18 cellular contexts compared by ENCODE assay signal in the genomic region with DNA sequence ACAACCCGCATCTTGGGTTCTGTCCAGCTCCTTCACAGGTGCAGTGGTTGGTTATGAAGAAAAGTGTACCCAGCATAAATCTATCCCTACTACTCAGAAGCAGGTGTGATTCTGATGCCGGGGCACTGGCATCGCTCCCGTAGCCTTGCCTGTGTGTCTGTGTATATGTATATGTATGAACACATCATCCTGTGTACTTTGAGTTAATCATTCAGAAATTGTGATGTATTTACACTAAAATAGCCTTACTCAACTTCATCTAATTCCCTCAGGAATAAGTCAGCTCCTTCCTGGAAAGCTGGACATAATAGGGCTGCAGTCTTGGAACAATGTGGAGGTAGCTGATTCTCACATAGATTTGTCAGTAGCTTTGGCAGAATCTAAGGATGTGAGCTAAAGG. TPM values are rescaled to one million over a fixed set of nuclear protein-coding genes. Genes with fewer than 3 reads are reported as not detected.
A peak's percentile ranks its signal among the peaks of the same experiment; 100 is the strongest.
DNase-seq lines count a peak whose midpoint lies in the region; ATAC-seq and TF ChIP-seq lines count a peak whose summit lies in the region.
"Had no signal": no experiment of that assay in that cellular context is flagged by ENCODE, and none has a peak within 500 bp of the region (broad histone marks: within the 10 kb centered on the region; RNA-seq: fewer than 3 reads in every experiment).

No MANE protein-coding gene starts in this region.

- H3F3A ChIP-seq in MM.1S (ENCODE audit: insufficient read depth, low read length): no peaks in the 10 kb centered on the region

- no peak overlapping the region for H3K18ac ChIP-seq in mesenchymal stem cell (ENCODE audit: low read depth in 1 of 2, low read length in 2 of 2)

- peak overlapping the region; percentile 61 for H3K27ac Mint-ChIP-seq in activated CD8-positive, alpha-beta memory T cell treated with anti-CD3 and anti-CD28 coated beads, Interleukin-2, amount 10 ng/mL, durations not matched to agents 7 days and 5 days
- no peak overlapping the region for H3K27ac Mint-ChIP-seq in Calu3 (ENCODE audit: unreplicated experiment)
- peak overlapping the region; percentile 63 for H3K27ac Mint-ChIP-seq in activated T-helper 2 cell treated with anti-CD3 and anti-CD28 coated beads, Interferon-gamma antibody, Interleukin-2, Interleukin-4, amounts not matched to agents 10 μg/mL and 5 μg/mL and 100 μg/mL, durations not matched to agents 14 hours and 24 hours and 36 hours

- H3K14ac ChIP-seq in mesenchymal stem cell (ENCODE audit: low read length in 2 of 2): no peak overlapping the region

- no peak overlapping the region for H2BK15ac ChIP-seq in mesenchymal stem cell (ENCODE audit: low read depth, poor library complexity, severe bottlenecking)

- H3K23ac ChIP-seq in mesenchymal stem cell (ENCODE audit: low read length in 2 of 2): no peak overlapping the region

- H3K27ac ChIP-seq in mesenchymal stem cell (ENCODE audit: low read length, poor library complexity, severe bottlenecking): no peak overlapping the region
- H3K27ac ChIP-seq in MM.1S (ENCODE audit: low read length): no peak overlapping the region
- H3K27ac ChIP-seq: Peyer's patch had no signal

- H2AK5ac ChIP-seq in mesenchymal stem cell (ENCODE audit: low read length, severe bottlenecking): no peak overlapping the region

- H3K36me3 ChIP-seq in mesenchymal stem cell (ENCODE audit: control insufficient read depth in 1 of 2, insufficient read depth in 2 of 2, low read depth in 1 of 2, low read length in 2 of 2) (no peaks in the 10 kb centered on the region), MM.1S (replicated peaks; ENCODE audit: insufficient read depth, low read length) (no peaks in the 10 kb centered on the region)
- H3K36me3 ChIP-seq: BE2C, Peyer's patch had no signal

- no peak overlapping the region for H2BK120ac ChIP-seq in mesenchymal stem cell (ENCODE audit: low read depth, low read length)

- H3K9me3 ChIP-seq in mesenchymal stem cell (ENCODE audit: control insufficient read depth, low read length) (no peaks in the 10 kb centered on the region), MM.1S (replicated peaks; ENCODE audit: insufficient read depth, low read length) (no peaks in the 10 kb centered on the region)
- H3K9me3 ChIP-seq: BE2C, Peyer's patch had no signal

- no peaks in the 10 kb centered on the region for H3K27me3 Mint-ChIP-seq in activated CD8-positive, alpha-beta memory T cell treated with anti-CD3 and anti-CD28 coated beads, Interleukin-2, amount 10 ng/mL, durations not matched to agents 7 days and 5 days
- H3K27me3 Mint-ChIP-seq in Calu3 (ENCODE audit: unreplicated experiment): no peaks in the 10 kb centered on the region
- no peaks in the 10 kb centered on the region for H3K27me3 Mint-ChIP-seq in activated T-helper 2 cell treated with anti-CD3 and anti-CD28 coated beads, Interferon-gamma antibody, Interleukin-2, Interleukin-4, amounts not matched to agents 10 μg/mL and 5 μg/mL and 100 μg/mL, durations not matched to agents 14 hours and 24 hours and 36 hours (ENCODE audit: low read depth)
- H3K27me3 Mint-ChIP-seq: CD8-positive, alpha-beta memory T cell had no signal

- CTCF ChIA-PET in activated CD8-positive, alpha-beta memory T cell treated with anti-CD3 and anti-CD28 coated beads, Interleukin-2, amount 10 ng/mL, durations not matched to agents 7 days and 5 days (lab: Charles Lee): interaction anchor here (1.4 to 3.9 kb wide), 3 partner anchors 14 to 89 kb away, joined by 3 to 27 read pairs (median 4); no protein-coding TSS in a partner anchor
- CTCF ChIA-PET in Calu3 (lab: Charles Lee): interaction anchor here (1.2 kb wide), 1 partner anchor 11 kb away, joined by 5 read pairs; no protein-coding TSS in a partner anchor

- H2AFZ ChIP-seq in mesenchymal stem cell (ENCODE audit: low read depth, low read length) (no peak overlapping the region), MM.1S (ENCODE audit: low read length) (no peak overlapping the region)

- H3K4me2 ChIP-seq in mesenchymal stem cell (ENCODE audit: low read length, poor library complexity, severe bottlenecking): peak overlapping the region; percentile 21
- no peak overlapping the region for H3K4me2 ChIP-seq in MM.1S (ENCODE audit: low read depth, low read length)

- WGBS in mesenchymal stem cell: 100% methylated on average over 1 of the region's 4 CpGs

- H3K4ac ChIP-seq in mesenchymal stem cell (ENCODE audit: low read depth in 1 of 2, low read length in 2 of 2): no peak overlapping the region

- H3K4me1 Mint-ChIP-seq in activated CD8-positive, alpha-beta memory T cell treated with anti-CD3 and anti-CD28 coated beads, Interleukin-2, amount 10 ng/mL, durations not matched to agents 7 days and 5 days: peaks cover 74% of the 10 kb centered on the region
- peaks cover 9% of the 10 kb centered on the region for H3K4me1 Mint-ChIP-seq in Calu3 (ENCODE audit: low read depth, unreplicated experiment)
- peaks cover 75% of the 10 kb centered on the region for H3K4me1 Mint-ChIP-seq in activated T-helper 2 cell treated with anti-CD3 and anti-CD28 coated beads, Interferon-gamma antibody, Interleukin-2, Interleukin-4, amounts not matched to agents 10 μg/mL and 5 μg/mL and 100 μg/mL, durations not matched to agents 14 hours and 24 hours and 36 hours (ENCODE audit: low read depth)

- peaks cover 74% of the 10 kb centered on the region for H3K36me3 Mint-ChIP-seq in activated CD8-positive, alpha-beta memory T cell treated with anti-CD3 and anti-CD28 coated beads, Interleukin-2, amount 10 ng/mL, durations not matched to agents 7 days and 5 days
- no peaks in the 10 kb centered on the region for H3K36me3 Mint-ChIP-seq in Calu3 (ENCODE audit: insufficient read depth, unreplicated experiment)
- peaks cover 74% of the 10 kb centered on the region for H3K36me3 Mint-ChIP-seq in activated T-helper 2 cell treated with anti-CD3 and anti-CD28 coated beads, Interferon-gamma antibody, Interleukin-2, Interleukin-4, amounts not matched to agents 10 μg/mL and 5 μg/mL and 100 μg/mL, durations not matched to agents 14 hours and 24 hours and 36 hours (ENCODE audit: low read depth)

- no peak overlapping the region for H3K9ac ChIP-seq in mesenchymal stem cell (ENCODE audit: low read length)
- H3K9ac ChIP-seq in MM.1S (ENCODE audit: low read length): no peak overlapping the region

- H4K20me1 ChIP-seq in MM.1S (ENCODE audit: insufficient read depth, low read length): no peaks in the 10 kb centered on the region

- BruUV-seq in Calu3 (replicated peaks; lab: Mats Ljungman, UMichigan): no TSS peak

- H2BK12ac ChIP-seq in mesenchymal stem cell (ENCODE audit: low read length in 2 of 2): no peak overlapping the region

- H3K79me1 ChIP-seq in mesenchymal stem cell (replicated peaks; ENCODE audit: low read length, poor library complexity, severe bottlenecking): no peaks in the 10 kb centered on the region

- no peaks in the 10 kb centered on the region for H3K79me2 ChIP-seq in MM.1S (ENCODE audit: low read length)

- H3K9me2 ChIP-seq in MM.1S (replicated peaks; ENCODE audit: insufficient read depth, low read length): no peaks in the 10 kb centered on the region

- no peak overlapping the region for H4K8ac ChIP-seq in mesenchymal stem cell (ENCODE audit: low read length)

- H3K4me3 ChIP-seq in mesenchymal stem cell (ENCODE audit: insufficient read depth in 1 of 2, low read depth in 1 of 2, low read length in 2 of 2): no peak overlapping the region
- no peak overlapping the region for H3K4me3 ChIP-seq in MM.1S (ENCODE audit: low read length)
- H3K4me3 ChIP-seq: Peyer's patch had no signal

- TF ChIP-seq CTCF in Calu3 (IDR thresholded peaks at IDR 0.05; ENCODE audit: unreplicated experiment) (no peak), MM.1S (IDR thresholded peaks at IDR 0.05; ENCODE audit: low read length) (no peak)

- no peak overlapping the region for H4K91ac ChIP-seq in mesenchymal stem cell (ENCODE audit: low read length)

- no peak overlapping the region for H3K4me3 Mint-ChIP-seq in activated CD8-positive, alpha-beta memory T cell treated with anti-CD3 and anti-CD28 coated beads, Interleukin-2, amount 10 ng/mL, durations not matched to agents 7 days and 5 days
- H3K4me3 Mint-ChIP-seq in Calu3 (ENCODE audit: low read depth, unreplicated experiment): no peak overlapping the region
- no peak overlapping the region for H3K4me3 Mint-ChIP-seq in activated T-helper 2 cell treated with anti-CD3 and anti-CD28 coated beads, Interferon-gamma antibody, Interleukin-2, Interleukin-4, amounts not matched to agents 10 μg/mL and 5 μg/mL and 100 μg/mL, durations not matched to agents 14 hours and 24 hours and 36 hours (ENCODE audit: low read depth)
- H3K4me3 Mint-ChIP-seq: CD8-positive, alpha-beta memory T cell had no signal

- no peak for DNase-seq in activated CD8-positive, alpha-beta memory T cell treated with anti-CD3 and anti-CD28 coated beads, Interleukin-2, amount 10 ng/mL, durations not matched to agents 7 days and 5 days
- DNase-seq in activated CD8-positive, alpha-beta memory T cell treated with anti-CD3 and anti-CD28 coated beads, Interleukin-2, amount 50 U/mL, for 4 hours: no peak
- peak; percentile 25 for DNase-seq in Calu3
- DNase-seq in activated T-helper 2 cell treated with anti-CD3 and anti-CD28 coated beads, Interferon-gamma antibody, Interleukin-2, Interleukin-4, amounts not matched to agents 10 μg/mL and 5 μg/mL and 100 μg/mL, durations not matched to agents 14 hours and 24 hours and 36 hours (ENCODE audit: low spot score): no peak
- DNase-seq in mesenchymal stem cell: no peak
- no peak for DNase-seq in MM.1S
- DNase-seq: BE2C; CD8-positive, alpha-beta memory T cell; EL; GOT3; KG1; NCI-H1105; NCI-H187 treated with DMSO at 0.1 percent for 48 hours; NCI-H2171 treated with DMSO at 0.1 percent for 48 hours; Peyer's patch; SHP77 had no signal

- intact Hi-C loops in Calu3 (cut with micrococcal nuclease; ENCODE audit: unreplicated experiment): no loop called here
- intact Hi-C loops in activated T-helper 2 cell treated with anti-CD3 and anti-CD28 coated beads, Interferon-gamma antibody, Interleukin-2, Interleukin-4, amounts not matched to agents 10 μg/mL and 5 μg/mL and 100 μg/mL, durations not matched to agents 14 hours and 24 hours and 36 hours (cut with micrococcal nuclease): loop anchor here (10.0 kb wide), 1 partner anchor 783 kb away; no protein-coding TSS in a partner anchor

- H3K4me1 ChIP-seq in mesenchymal stem cell (ENCODE audit: control insufficient read depth, insufficient read depth, low read depth, low read length) (peaks cover 1% of the 10 kb centered on the region), MM.1S (ENCODE audit: low read length) (no peaks in the 10 kb centered on the region)
- H3K4me1 ChIP-seq: BE2C, Peyer's patch had no signal

- no peak for ATAC-seq in activated CD8-positive, alpha-beta memory T cell treated with anti-CD3 and anti-CD28 coated beads, Interleukin-2, amount 10 ng/mL, durations not matched to agents 7 days and 5 days
- ATAC-seq in HG03521 (IDR thresholded peaks at IDR 0.05; ENCODE audit: unreplicated experiment): no peak

- H3K27me3 ChIP-seq in mesenchymal stem cell (ENCODE audit: control insufficient read depth in 1 of 2, insufficient read depth in 1 of 2, low read length in 2 of 2): no peaks in the 10 kb centered on the region
- no peaks in the 10 kb centered on the region for H3K27me3 ChIP-seq in MM.1S (replicated peaks; ENCODE audit: insufficient read depth, low read length)
- H3K27me3 ChIP-seq: BE2C, Peyer's patch had no signal

- H3K9me3 Mint-ChIP-seq in activated CD8-positive, alpha-beta memory T cell treated with anti-CD3 and anti-CD28 coated beads, Interleukin-2, amount 10 ng/mL, durations not matched to agents 7 days and 5 days (ENCODE audit: low read depth): peaks cover 3% of the 10 kb centered on the region
- no peaks in the 10 kb centered on the region for H3K9me3 Mint-ChIP-seq in Calu3 (ENCODE audit: low read depth, unreplicated experiment)
- H3K9me3 Mint-ChIP-seq in activated T-helper 2 cell treated with anti-CD3 and anti-CD28 coated beads, Interferon-gamma antibody, Interleukin-2, Interleukin-4, amounts not matched to agents 10 μg/mL and 5 μg/mL and 100 μg/mL, durations not matched to agents 14 hours and 24 hours and 36 hours: no peaks in the 10 kb centered on the region
- H3K9me3 Mint-ChIP-seq: CD8-positive, alpha-beta memory T cell had no signal

- H2BK5ac ChIP-seq in mesenchymal stem cell (ENCODE audit: low read depth, low read length, poor library complexity, severe bottlenecking): no peak overlapping the region

RNA-seq across cellular contexts. Expression of gene ZBED2, which starts 6.7 kb away (rescaled TPM):
- total RNA-seq in activated CD8-positive, alpha-beta memory T cell treated with anti-CD3 and anti-CD28 coated beads, Interleukin-2, amount 10 ng/mL, durations not matched to agents 7 days and 5 days: 10 to 100 TPM; 27.2 to 90.6 TPM
- 0.24 and 0.56 TPM in 2 replicates for total RNA-seq in Calu3 (2022)
- total RNA-seq in activated T-helper 2 cell treated with anti-CD3 and anti-CD28 coated beads, Interferon-gamma antibody, Interleukin-2, Interleukin-4, amounts not matched to agents 10 μg/mL and 5 μg/mL and 100 μg/mL, durations not matched to agents 14 hours and 24 hours and 36 hours: 543 and 546 TPM in 2 replicates
- polyA plus RNA-seq in mesenchymal stem cell (2013, experiment 1 of 2): 0.01 TPM
- polyA plus RNA-seq in mesenchymal stem cell (2013, experiment 2 of 2): not detected
- total RNA-seq: NCI-H460, Peyer's patch had no signal

RNA-seq across cellular contexts. Expression of gene CD96, which starts 59.8 kb away (rescaled TPM):
- total RNA-seq in activated CD8-positive, alpha-beta memory T cell treated with anti-CD3 and anti-CD28 coated beads, Interleukin-2, amount 10 ng/mL, durations not matched to agents 7 days and 5 days: 100 to 1,000 TPM; 290 to 311 TPM
- total RNA-seq in Calu3 (2022): 0.27 TPM in 1 of 2 replicates, not detected in the other
- 64.2 and 67.9 TPM in 2 replicates for total RNA-seq in activated T-helper 2 cell treated with anti-CD3 and anti-CD28 coated beads, Interferon-gamma antibody, Interleukin-2, Interleukin-4, amounts not matched to agents 10 μg/mL and 5 μg/mL and 100 μg/mL, durations not matched to agents 14 hours and 24 hours and 36 hours
- polyA plus RNA-seq in mesenchymal stem cell (2013, experiment 1 of 2): 0.03 TPM
- 0.03 TPM for polyA plus RNA-seq in mesenchymal stem cell (2013, experiment 2 of 2)
- total RNA-seq: NCI-H460 had no signal

Comparison
In these comparisons a context has a peak if more than half of its experiments do, and no peak if none do; other contexts are left out.
1. RNA of gene ZBED2, which starts 6.7 kb away (total RNA-seq): 543 to 546 TPM in activated T-helper 2 cell treated with anti-CD3 and anti-CD28 coated beads, Interferon-gamma antibody, Interleukin-2, Interleukin-4, amounts not matched to agents 10 μg/mL and 5 μg/mL and 100 μg/mL, durations not matched to agents 14 hours and 24 hours and 36 hours and 27.2 to 90.6 TPM in activated CD8-positive, alpha-beta memory T cell treated with anti-CD3 and anti-CD28 coated beads, Interleukin-2, amount 10 ng/mL, durations not matched to agents 7 days and 5 days; 0.24 to 0.56 TPM in Calu3; every median in the first group is over 10 times any median in the second.
2. RNA of gene CD96, which starts 59.8 kb away (total RNA-seq): 290 to 311 TPM in activated CD8-positive, alpha-beta memory T cell treated with anti-CD3 and anti-CD28 coated beads, Interleukin-2, amount 10 ng/mL, durations not matched to agents 7 days and 5 days and 64.2 to 67.9 TPM in activated T-helper 2 cell treated with anti-CD3 and anti-CD28 coated beads, Interferon-gamma antibody, Interleukin-2, Interleukin-4, amounts not matched to agents 10 μg/mL and 5 μg/mL and 100 μg/mL, durations not matched to agents 14 hours and 24 hours and 36 hours; 0.27 TPM in Calu3; every median in the first group is over 10 times any median in the second.